Comparison of ENCODE assay signal across 32 cellular contexts in genomic region chr3:128475355-128475754, GRCh38. TPM values are rescaled to one million over a fixed set of nuclear protein-coding genes. Genes with fewer than 3 reads are reported as not detected.
"Had no signal": no experiment of that assay in that cellular context is flagged by ENCODE, and none has a peak within 500 bp of the region (broad histone marks: within the 10 kb centered on the region; RNA-seq: fewer than 3 reads in every experiment).

No MANE protein-coding gene starts in this region.

- H3K4me3 ChIP-seq: stomach, suprapubic skin, testis, thoracic aorta, thyroid gland, tibial artery, tibial nerve, transverse colon, upper lobe of left lung, upper lobe of right lung, uterus, vagina had no signal

- H3K36me3 Mint-ChIP-seq: stimulated activated effector memory CD8-positive, alpha-beta T cell treated with anti-CD3 and anti-CD28 coated beads, Interleukin-12 subunit alpha, Interleukin-12 subunit beta, amount 100 ng/mL, for 72 hours; stimulated activated memory B cell treated with anti-CD40 and anti-IgM and Interleukin-4, amounts not matched to agents 10 μg/mL and 1 μg/mL and 100 μg/mL, for 72 hours; stimulated activated naive B cell treated with anti-CD40 and anti-IgM and Interleukin-4, amounts not matched to agents 10 μg/mL and 1 μg/mL and 100 μg/mL, for 72 hours had no signal

- ATAC-seq: stimulated activated effector memory CD8-positive, alpha-beta T cell treated with anti-CD3 and anti-CD28 coated beads, Interleukin-12 subunit alpha, Interleukin-12 subunit beta, amount 100 ng/mL, for 72 hours; stimulated activated memory B cell treated with anti-CD40 and anti-IgM and Interleukin-4, amounts not matched to agents 10 μg/mL and 1 μg/mL and 100 μg/mL, for 72 hours; stimulated activated naive B cell treated with anti-CD40 and anti-IgM and Interleukin-4, amounts not matched to agents 10 μg/mL and 1 μg/mL and 100 μg/mL, for 72 hours; stimulated activated naive CD8-positive, alpha-beta T cell treated with anti-CD3 and anti-CD28 coated beads, Interleukin-15, amount 100 ng/mL, for 72 hours; stimulated activated naive CD8-positive, alpha-beta T cell treated with anti-CD3 and anti-CD28 coated beads, Interleukin-15, Interleukin-2, amounts not matched to agents 100 U/mL and 50 U/mL, for 24 hours; upper lobe of right lung had no signal

- H3K9me3 ChIP-seq: stomach, suprapubic skin, testis, thoracic aorta, thyroid gland, tibial artery, transverse colon, upper lobe of left lung, upper lobe of right lung, uterus, vagina had no signal

- H3K4me3 Mint-ChIP-seq: stimulated activated effector memory CD8-positive, alpha-beta T cell treated with anti-CD3 and anti-CD28 coated beads, Interleukin-12 subunit alpha, Interleukin-12 subunit beta, amount 100 ng/mL, for 72 hours; stimulated activated memory B cell treated with anti-CD40 and anti-IgM and Interleukin-4, amounts not matched to agents 10 μg/mL and 1 μg/mL and 100 μg/mL, for 72 hours; stimulated activated naive B cell treated with anti-CD40 and anti-IgM and Interleukin-4, amounts not matched to agents 10 μg/mL and 1 μg/mL and 100 μg/mL, for 72 hours; stimulated activated naive CD8-positive, alpha-beta T cell treated with anti-CD3 and anti-CD28 coated beads, Interleukin-15, amount 100 ng/mL, for 72 hours; stimulated activated naive CD8-positive, alpha-beta T cell treated with anti-CD3 and anti-CD28 coated beads, Interleukin-15, Interleukin-2, amounts not matched to agents 100 ng/mL and 50 ng/mL, for 24 hours; type B pancreatic cell had no signal

- H3K36me3 ChIP-seq: stomach, suprapubic skin, thoracic aorta, thyroid gland, tibial artery, tibial nerve, transverse colon, upper lobe of right lung, uterus had no signal

- H3K27ac Mint-ChIP-seq: stimulated activated effector memory CD8-positive, alpha-beta T cell treated with anti-CD3 and anti-CD28 coated beads, Interleukin-12 subunit alpha, Interleukin-12 subunit beta, amount 100 ng/mL, for 72 hours; stimulated activated memory B cell treated with anti-CD40 and anti-IgM and Interleukin-4, amounts not matched to agents 10 μg/mL and 1 μg/mL and 100 μg/mL, for 72 hours; stimulated activated naive B cell treated with anti-CD40 and anti-IgM and Interleukin-4, amounts not matched to agents 10 μg/mL and 1 μg/mL and 100 μg/mL, for 72 hours; stimulated activated naive CD8-positive, alpha-beta T cell treated with anti-CD3 and anti-CD28 coated beads, Interleukin-15, Interleukin-2, amounts not matched to agents 100 ng/mL and 50 ng/mL, for 24 hours; type B pancreatic cell had no signal

- H3K27me3 ChIP-seq: testis, thyroid gland, upper lobe of left lung, uterus, vagina had no signal

- H3K27ac ChIP-seq: stomach, suprapubic skin, testis, thoracic aorta, thyroid gland, tibial artery, tibial nerve, transverse colon, upper lobe of left lung, upper lobe of right lung, uterus, vagina had no signal

- DNase-seq: stimulated activated CD4-positive, alpha-beta T cell treated with anti-CD3 and anti-CD28 coated beads, Interleukin-2, amount 100 ng/mL, for 48 hours; stimulated activated CD4-positive, alpha-beta T cell treated with anti-CD3 and anti-CD28 coated beads, Interleukin-4, amount 100 ng/mL, for 1 hour; stimulated activated CD4-positive, alpha-beta T cell treated with anti-CD3 and anti-CD28 coated beads, Interleukin-4, amount 100 ng/mL, for 24 hours; stimulated activated CD4-positive, alpha-beta T cell treated with anti-CD3 and anti-CD28 coated beads, Interleukin-4, amount 100 ng/mL, for 4 hours; stimulated activated CD8-positive, alpha-beta memory T cell treated with anti-CD3 and anti-CD28 coated beads, Interleukin-4, amount 100 ng/mL, for 48 hours; stimulated activated naive B cell treated with anti-CD40 and anti-IgM and Interleukin-4, amounts not matched to agents 10 μg/mL and 1 μg/mL and 100 μg/mL, for 72 hours; stimulated activated naive CD4-positive, alpha-beta T cell; stimulated activated naive CD4-positive, alpha-beta T cell treated with Interleukin-2 at 50 U/mL for 16 hours; stimulated activated naive CD8-positive, alpha-beta T cell treated with anti-CD3 and anti-CD28 coated beads, Interleukin-15, amount 100 ng/mL, for 72 hours; stimulated activated naive CD8-positive, alpha-beta T cell treated with anti-CD3 and anti-CD28 coated beads, Interleukin-15, Interleukin-2, amounts not matched to agents 100 U/mL and 50 U/mL, for 24 hours; stomach; substantia nigra; testis; thyroid gland; tibial artery; transverse colon; trophoblast cell; upper lobe of left lung; upper lobe of right lung; uterus had no signal

- H3K4me1 Mint-ChIP-seq: stimulated activated effector memory CD8-positive, alpha-beta T cell treated with anti-CD3 and anti-CD28 coated beads, Interleukin-12 subunit alpha, Interleukin-12 subunit beta, amount 100 ng/mL, for 72 hours; stimulated activated memory B cell treated with anti-CD40 and anti-IgM and Interleukin-4, amounts not matched to agents 10 μg/mL and 1 μg/mL and 100 μg/mL, for 72 hours; stimulated activated naive B cell treated with anti-CD40 and anti-IgM and Interleukin-4, amounts not matched to agents 10 μg/mL and 1 μg/mL and 100 μg/mL, for 72 hours; stimulated activated naive CD8-positive, alpha-beta T cell treated with anti-CD3 and anti-CD28 coated beads, Interleukin-15, amount 100 ng/mL, for 72 hours had no signal

RNA-seq across cellular contexts. Expression of gene DNAJB8, which starts 8.7 kb away (rescaled TPM):
- total RNA-seq: stomach, subcutaneous adipose tissue, suprapubic skin, temporal lobe, thoracic aorta, thyroid gland, tibial nerve, transverse colon, upper lobe of left lung, upper lobe of right lung, ureter, urinary bladder, uterus, vagina had no signal
